ENCODE assay signal across 8 cellular contexts in genomic region chr11:63670077-63670737, GRCh38. TPM values are rescaled to one million over a fixed set of nuclear protein-coding genes. Genes with fewer than 3 reads are reported as not detected.
DNase-seq lines count a peak whose midpoint lies in the region; ATAC-seq and TF ChIP-seq lines count a peak whose summit lies in the region.

No MANE protein-coding gene starts in this region.

- TF ChIP-seq CTCF in MM.1S (IDR thresholded peaks at IDR 0.05; ENCODE audit: low read length) = no peak
- TF ChIP-seq CTCF in mammary epithelial cell (conservative IDR thresholded peaks at IDR 0.05 in 1 of 2, IDR thresholded peaks at IDR 0.05 in 1 of 2; ENCODE audit: extremely low read depth in 1 of 2, insufficient read depth in 1 of 2, low read depth in 1 of 2, low read length in 2 of 2) = no peak
- TF ChIP-seq CTCF in mucosa of descending colon (IDR thresholded peaks at IDR 0.05) = no peak

- ATAC-seq in mucosa of descending colon = no peak
- no peak for ATAC-seq in GM19455 (IDR thresholded peaks at IDR 0.05; ENCODE audit: unreplicated experiment)
- no peak for ATAC-seq in GM19395 (IDR thresholded peaks at IDR 0.05; ENCODE audit: unreplicated experiment)

- H2AFZ ChIP-seq in MM.1S (ENCODE audit: low read length) = peak overlapping the region; percentile 29
- H2AFZ ChIP-seq in mammary epithelial cell (ENCODE audit: low read depth, low read length) = peak overlapping the region; percentile 81

- no peaks in the 10 kb centered on the region for H3K9me3 ChIP-seq in MM.1S (replicated peaks; ENCODE audit: insufficient read depth, low read length)
- no peaks in the 10 kb centered on the region for H3K9me3 ChIP-seq in mammary epithelial cell (replicated peaks; ENCODE audit: insufficient read depth, low read length)
- H3K9me3 ChIP-seq in mucosa of descending colon = no peaks in the 10 kb centered on the region

- H3K9ac ChIP-seq in MM.1S (ENCODE audit: low read length) (peak overlapping the region; percentile 90), mammary epithelial cell (ENCODE audit: insufficient read depth, low read length) (peak overlapping the region; percentile 92)

- H3F3A ChIP-seq in MM.1S (ENCODE audit: insufficient read depth, low read length) = 0 out of 2 replicates have a peak, but pooled peaks cover 6% of the 10 kb centered on the region

- DNase-seq in EL = peak; percentile 37
- DNase-seq in MM.1S = no peak
- DNase-seq in mammary epithelial cell = peak; percentile 32
- no peak for DNase-seq in mucosa of descending colon
- no peak for DNase-seq in stimulated activated CD4-positive, alpha-beta T cell treated with anti-CD3 and anti-CD28 coated beads, Interleukin-4, amount 100 ng/mL, for 4 hours
- DNase-seq in posterior vena cava (ENCODE audit: low spot score) = no peak

- H4K20me1 ChIP-seq in MM.1S (ENCODE audit: insufficient read depth, low read length) (0 out of 2 replicates have a peak, but pooled peaks cover 5% of the 10 kb centered on the region), mammary epithelial cell (ENCODE audit: insufficient read depth, low read length) (no peaks in the 10 kb centered on the region)

- in situ Hi-C loops in mammary epithelial cell (cut with MboI; ENCODE audit: low sequenced_read_pairs in 2 of 2) = no loop called here

- peak overlapping the region; percentile 2; the same call in 1 of the 2 replicates for H3K27ac ChIP-seq in MM.1S (ENCODE audit: low read length)
- H3K27ac ChIP-seq in mammary epithelial cell (ENCODE audit: insufficient read depth, low read depth, low read length) = peak overlapping the region; percentile 95

- WGBS in mammary epithelial cell (ENCODE audit: low coverage, missing lambda C conversion rate) = under 1% methylated on average over 15 of the region's 16 CpGs

- H3K4me1 ChIP-seq in MM.1S (ENCODE audit: low read length) (peaks cover 13% of the 10 kb centered on the region), mammary epithelial cell (ENCODE audit: insufficient read depth, low read length) (peaks cover 41% of the 10 kb centered on the region), mucosa of descending colon (ENCODE audit: low read depth) (peaks cover 32% of the 10 kb centered on the region)

- dilution Hi-C loops in mammary epithelial cell (cut with HindIII; ENCODE audit: low sequenced_read_pairs) = no loop called here

- TSS peak; percentile 63 for BruUV-seq in mammary epithelial cell (replicated peaks; lab: Mats Ljungman, UMichigan)

- CTCF ChIA-PET in mammary epithelial cell (lab: Charles Lee; ENCODE audit: low non-redundant PET) = interaction anchor here (0.5 kb wide), 1 partner anchor 19 kb away, joined by 9 read pairs; no protein-coding TSS in a partner anchor

- no peaks in the 10 kb centered on the region for H3K27me3 ChIP-seq in MM.1S (replicated peaks; ENCODE audit: insufficient read depth, low read length)
- H3K27me3 ChIP-seq in mammary epithelial cell (ENCODE audit: insufficient read depth, low read length) = no peaks in the 10 kb centered on the region

- H3K36me3 ChIP-seq in MM.1S (replicated peaks; ENCODE audit: insufficient read depth, low read length) = no peaks in the 10 kb centered on the region; the same call in 1 of the 2 replicates
- H3K36me3 ChIP-seq in mammary epithelial cell (ENCODE audit: insufficient read depth, low read length) = no peaks in the 10 kb centered on the region
- no peaks in the 10 kb centered on the region for H3K36me3 ChIP-seq in mucosa of descending colon (ENCODE audit: low read depth)

- intact Hi-C loops in mammary epithelial cell (cut with micrococcal nuclease) = no loop called here
- intact Hi-C loops in mucosa of descending colon (cut with DNase I, micrococcal nuclease) = no loop called here
- intact Hi-C loops in posterior vena cava (cut with DNase I) = no loop called here

- H3K79me2 ChIP-seq in MM.1S (ENCODE audit: low read length) (peaks cover 55% of the 10 kb centered on the region), mammary epithelial cell (ENCODE audit: insufficient read depth, low read length) (peaks cover 50% of the 10 kb centered on the region)

- H3K9me2 ChIP-seq in MM.1S (replicated peaks; ENCODE audit: insufficient read depth, low read length) = no peaks in the 10 kb centered on the region

- H3K4me2 ChIP-seq in MM.1S (ENCODE audit: low read depth, low read length) (peak overlapping the region; percentile 89), mammary epithelial cell (ENCODE audit: insufficient read depth, low read depth, low read length) (peak overlapping the region; percentile 83)

- H3K4me3 ChIP-seq in MM.1S (ENCODE audit: low read length) = peak overlapping the region; percentile 89
- H3K4me3 ChIP-seq in mammary epithelial cell (replicated peaks in 1 of 3; ENCODE audit: insufficient read depth in 1 of 3, low read depth in 2 of 3, low read length in 3 of 3) = peak overlapping the region; percentile 80 to 90 (median 81)
- H3K4me3 ChIP-seq in mucosa of descending colon = peak overlapping the region; percentile 84

RNA-seq across cellular contexts. Expression of gene ATL3, which starts 1.0 kb away (rescaled TPM):
- total RNA-seq in mammary epithelial cell = 100 to 1,000 TPM in 1 of 2 donors, 10 to 100 TPM in 1; 63.7 to 163 TPM
- polyA plus RNA-seq in mammary epithelial cell = 38.3 TPM
- 82.5 TPM for polyA minus RNA-seq in mammary epithelial cell
- total RNA-seq in mucosa of descending colon = 10 to 100 TPM; 47.5 to 87.9 (median 61.5) TPM
- total RNA-seq in posterior vena cava = 100 to 1,000 TPM; 208 to 264 TPM

RNA-seq across cellular contexts. Expression of gene RTN3, which starts 11.1 kb away (rescaled TPM):
- total RNA-seq in mammary epithelial cell (10 to 100 TPM; 39.5 to 58.5 TPM), mucosa of descending colon (100 to 1,000 TPM; 111 to 129 (median 115) TPM), posterior vena cava (10 to 100 TPM; 80.3 to 88.4 TPM)
- 53.5 TPM for polyA plus RNA-seq in mammary epithelial cell
- 76.7 TPM for polyA minus RNA-seq in mammary epithelial cell

RNA-seq across cellular contexts. Expression of gene PLAAT3, which starts 56.0 kb away (rescaled TPM):
- total RNA-seq in mammary epithelial cell (1 to 10 TPM; 2.7 to 6.3 TPM), mucosa of descending colon (10 to 100 TPM; 15.1 to 58.5 (median 26.7) TPM), posterior vena cava (10 to 100 TPM; 31.8 to 42.4 TPM)
- 2.1 TPM for polyA plus RNA-seq in mammary epithelial cell
- polyA minus RNA-seq in mammary epithelial cell = 13.1 TPM

Comparison
In these comparisons a context has a peak if more than half of its experiments do, and no peak if none do; other contexts are left out.
1. DNase-seq: peak in EL (single experiment) and mammary epithelial cell (single experiment); none in MM.1S (single experiment), mucosa of descending colon (0 of 3), stimulated activated CD4-positive, alpha-beta T cell treated with anti-CD3 and anti-CD28 coated beads, Interleukin-4, amount 100 ng/mL, for 4 hours (0 of 2) and posterior vena cava (single experiment).
2. Peak in every context shown above with its lines, with median percentiles within 50 percentile points of each other: H3K4me3 ChIP-seq.